ENCODE assay signal across 15 cellular contexts in genomic region chr12:49804821-49805220, GRCh38. TPM values are rescaled to one million over a fixed set of nuclear protein-coding genes. Genes with fewer than 3 reads are reported as not detected.
DNase-seq lines count a peak whose midpoint lies in the region; ATAC-seq and TF ChIP-seq lines count a peak whose summit lies in the region.
"Had no signal": no experiment of that assay in that cellular context is flagged by ENCODE, and none has a peak within 500 bp of the region (broad histone marks: within the 10 kb centered on the region; RNA-seq: fewer than 3 reads in every experiment).

No MANE protein-coding gene starts in this region.

- H3K4me1 Mint-ChIP-seq in activated naive CD8-positive, alpha-beta T cell (ENCODE audit: low read depth): no peaks in the 10 kb centered on the region
- H3K4me1 Mint-ChIP-seq in activated naive CD8-positive, alpha-beta T cell treated with anti-CD3 and anti-CD28 coated beads for 36 hours: no peaks in the 10 kb centered on the region
- H3K4me1 Mint-ChIP-seq in natural killer cell treated with Interleukin-12 subunit alpha and Interleukin-12 subunit beta and Interleukin-15 and Interleukin-18, amount 100 ng/mL, for 72 hours (ENCODE audit: low read depth in 2 of 2): no peaks in the 10 kb centered on the region
- H3K4me1 Mint-ChIP-seq in natural killer cell: no peaks in the 10 kb centered on the region

- no peaks in the 10 kb centered on the region for H3K27me3 Mint-ChIP-seq in activated naive CD8-positive, alpha-beta T cell
- H3K27me3 Mint-ChIP-seq in activated naive CD8-positive, alpha-beta T cell treated with anti-CD3 and anti-CD28 coated beads for 36 hours: no peaks in the 10 kb centered on the region
- H3K27me3 Mint-ChIP-seq in natural killer cell treated with Interleukin-12 subunit alpha and Interleukin-12 subunit beta and Interleukin-15 and Interleukin-18, amount 100 ng/mL, for 72 hours: no peaks in the 10 kb centered on the region
- H3K27me3 Mint-ChIP-seq in natural killer cell (ENCODE audit: low read depth in 2 of 2): no peaks in the 10 kb centered on the region

- no peak for DNase-seq in activated naive CD8-positive, alpha-beta T cell treated with anti-CD3 and anti-CD28 coated beads for 36 hours
- peak; percentile 47 for DNase-seq in natural killer cell treated with Interleukin-12 subunit alpha and Interleukin-12 subunit beta and Interleukin-15 and Interleukin-18, amount 100 ng/mL, for 72 hours (ENCODE audit: low spot score)
- no peak for DNase-seq in natural killer cell
- DNase-seq in mesenteric fat pad (ENCODE audit: low spot score): peak; percentile 30
- no peak for DNase-seq in stimulated activated CD4-positive, alpha-beta T cell treated with anti-CD3 and anti-CD28 coated beads, Interleukin-4, amount 100 ng/mL, for 4 hours
- no peak for DNase-seq in activated CD4-positive, CD25-positive, alpha-beta regulatory T cell (lab: John Stamatoyannopoulos, UW)
- DNase-seq: 8988T; Calu3; CD8-positive, alpha-beta T cell; DMS79 treated with DMSO at 0.1 percent for 48 hours; GF-D8; H9 had no signal

- H3K27ac Mint-ChIP-seq in activated naive CD8-positive, alpha-beta T cell: peak overlapping the region; percentile 58
- H3K27ac Mint-ChIP-seq in activated naive CD8-positive, alpha-beta T cell treated with anti-CD3 and anti-CD28 coated beads for 36 hours: no peak overlapping the region
- no peak overlapping the region for H3K27ac Mint-ChIP-seq in natural killer cell treated with Interleukin-12 subunit alpha and Interleukin-12 subunit beta and Interleukin-15 and Interleukin-18, amount 100 ng/mL, for 72 hours
- H3K27ac Mint-ChIP-seq in natural killer cell: no peak overlapping the region
- H3K27ac Mint-ChIP-seq: CD8-positive, alpha-beta T cell had no signal

- no peak for ATAC-seq in natural killer cell treated with Interleukin-12 subunit alpha and Interleukin-12 subunit beta and Interleukin-15 and Interleukin-18, amount 100 ng/mL, for 72 hours
- no peak for ATAC-seq in natural killer cell
- no peak for ATAC-seq in GM21447 (IDR thresholded peaks at IDR 0.05; ENCODE audit: unreplicated experiment)
- ATAC-seq: CD8-positive, alpha-beta T cell; HepG2 had no signal

- no peaks in the 10 kb centered on the region for H3K9me3 Mint-ChIP-seq in activated naive CD8-positive, alpha-beta T cell (ENCODE audit: low read depth)
- H3K9me3 Mint-ChIP-seq in activated naive CD8-positive, alpha-beta T cell treated with anti-CD3 and anti-CD28 coated beads for 36 hours: no peaks in the 10 kb centered on the region
- H3K9me3 Mint-ChIP-seq in natural killer cell treated with Interleukin-12 subunit alpha and Interleukin-12 subunit beta and Interleukin-15 and Interleukin-18, amount 100 ng/mL, for 72 hours: no peaks in the 10 kb centered on the region
- H3K9me3 Mint-ChIP-seq in natural killer cell: no peaks in the 10 kb centered on the region
- H3K9me3 Mint-ChIP-seq: CD8-positive, alpha-beta T cell; H9 had no signal

- no peak overlapping the region for H3K4me3 Mint-ChIP-seq in activated naive CD8-positive, alpha-beta T cell
- H3K4me3 Mint-ChIP-seq in activated naive CD8-positive, alpha-beta T cell treated with anti-CD3 and anti-CD28 coated beads for 36 hours: no peak overlapping the region
- H3K4me3 Mint-ChIP-seq in natural killer cell treated with Interleukin-12 subunit alpha and Interleukin-12 subunit beta and Interleukin-15 and Interleukin-18, amount 100 ng/mL, for 72 hours: no peak overlapping the region
- H3K4me3 Mint-ChIP-seq in natural killer cell: no peak overlapping the region
- H3K4me3 Mint-ChIP-seq: CD8-positive, alpha-beta T cell; H9 had no signal

- intact Hi-C loops in natural killer cell (cut with micrococcal nuclease): no loop called here

- peaks cover 3% of the 10 kb centered on the region for H3K36me3 Mint-ChIP-seq in activated naive CD8-positive, alpha-beta T cell
- H3K36me3 Mint-ChIP-seq in activated naive CD8-positive, alpha-beta T cell treated with anti-CD3 and anti-CD28 coated beads for 36 hours: no peaks in the 10 kb centered on the region
- no peaks in the 10 kb centered on the region for H3K36me3 Mint-ChIP-seq in natural killer cell treated with Interleukin-12 subunit alpha and Interleukin-12 subunit beta and Interleukin-15 and Interleukin-18, amount 100 ng/mL, for 72 hours
- H3K36me3 Mint-ChIP-seq in natural killer cell: no peaks in the 10 kb centered on the region

- no peak for TF ChIP-seq CTCF in natural killer cell (IDR thresholded peaks at IDR 0.05)

RNA-seq across cellular contexts. Expression of gene NCKAP5L, which starts 23.4 kb away (rescaled TPM):
- 1 to 10 TPM; 7.9 to 8.9 TPM for total RNA-seq in activated naive CD8-positive, alpha-beta T cell treated with anti-CD3 and anti-CD28 coated beads for 36 hours
- 1 to 10 TPM; 1.9 to 4.4 TPM for total RNA-seq in natural killer cell treated with Interleukin-12 subunit alpha and Interleukin-12 subunit beta and Interleukin-15 and Interleukin-18, amount 100 ng/mL, for 72 hours
- total RNA-seq in natural killer cell: 10 to 100 TPM; 16.7 to 19.3 (median 16.8) TPM
- 44.3 TPM for total RNA-seq in mesenteric fat pad

RNA-seq across cellular contexts. Expression of gene BCDIN3D, which starts 38.1 kb away (rescaled TPM):
- total RNA-seq in activated naive CD8-positive, alpha-beta T cell treated with anti-CD3 and anti-CD28 coated beads for 36 hours: 1 to 10 TPM; 4.1 to 4.3 TPM
- 1 to 10 TPM; 5.9 to 6.8 TPM for total RNA-seq in natural killer cell treated with Interleukin-12 subunit alpha and Interleukin-12 subunit beta and Interleukin-15 and Interleukin-18, amount 100 ng/mL, for 72 hours
- total RNA-seq in natural killer cell (1 to 10 TPM; 4.0 to 6.0 (median 4.4) TPM), mesenteric fat pad (3.0 TPM)

Comparison
In these comparisons a context has a peak if more than half of its experiments do, and no peak if none do; other contexts are left out.
1. DNase-seq: peak in natural killer cell treated with Interleukin-12 subunit alpha and Interleukin-12 subunit beta and Interleukin-15 and Interleukin-18, amount 100 ng/mL, for 72 hours (single experiment) and mesenteric fat pad (single experiment); none in activated naive CD8-positive, alpha-beta T cell treated with anti-CD3 and anti-CD28 coated beads for 36 hours (single experiment), natural killer cell (single experiment), stimulated activated CD4-positive, alpha-beta T cell treated with anti-CD3 and anti-CD28 coated beads, Interleukin-4, amount 100 ng/mL, for 4 hours (0 of 2) and activated CD4-positive, CD25-positive, alpha-beta regulatory T cell (0 of 4).